In genomic region chr11:9568161-9568853, GRCh38 we compare ENCODE assay signal across 12 cellular contexts. TPM values are rescaled to one million over a fixed set of nuclear protein-coding genes. Genes with fewer than 3 reads are reported as not detected.
DNase-seq lines count a peak whose midpoint lies in the region; ATAC-seq and TF ChIP-seq lines count a peak whose summit lies in the region.
"Had no signal": no experiment of that assay in that cellular context is flagged by ENCODE, and none has a peak within 500 bp of the region (broad histone marks: within the 10 kb centered on the region; RNA-seq: fewer than 3 reads in every experiment).

No MANE protein-coding gene starts in this region.

- DNase-seq in right atrium auricular region (ENCODE audit: low spot score), result no peak
- DNase-seq in cardiac septum (ENCODE audit: low spot score), result no peak
- no peak for DNase-seq in neural crest cell (ENCODE audit: low read depth, low spot score)
- DNase-seq in stimulated activated naive CD8-positive, alpha-beta T cell treated with anti-CD3 and anti-CD28 coated beads, Interleukin-15, amount 100 ng/mL, for 72 hours, result no peak
- DNase-seq: BE2C; NCI-H1436; RPMI8226; stimulated activated CD8-positive, alpha-beta memory T cell treated with anti-CD3 and anti-CD28 coated beads, Interleukin-4, amount 100 ng/mL, for 48 hours had no signal

- H3K36me3 Mint-ChIP-seq in neural crest cell (ENCODE audit: low read depth), result no peaks in the 10 kb centered on the region

- H3K27ac ChIP-seq in right atrium auricular region, result peak overlapping the region; percentile 89 to 99

- H3K9me3 ChIP-seq in right atrium auricular region (no peaks in the 10 kb centered on the region), endocrine pancreas (ENCODE audit: control insufficient read depth, low read length) (no peaks in the 10 kb centered on the region)
- H3K9me3 ChIP-seq: BE2C had no signal

- intact Hi-C loops in cardiac septum (cut with DNase I), result no loop called here

- H3K36me3 ChIP-seq in right atrium auricular region, result no peaks in the 10 kb centered on the region
- H3K36me3 ChIP-seq in endocrine pancreas (ENCODE audit: control insufficient read depth, insufficient read depth, low read length), result no peaks in the 10 kb centered on the region
- H3K36me3 ChIP-seq: BE2C had no signal

- peak overlapping the region; percentile 91 for H3K27ac Mint-ChIP-seq in neural crest cell (ENCODE audit: unreplicated experiment)
- peak overlapping the region in 1 of 2 donors; percentile 64 for H3K27ac Mint-ChIP-seq in stimulated activated naive CD8-positive, alpha-beta T cell treated with anti-CD3 and anti-CD28 coated beads, Interleukin-15, amount 100 ng/mL, for 72 hours

- TF ChIP-seq CTCF in right atrium auricular region (IDR thresholded peaks at IDR 0.05) (no peak), neural crest cell (conservative IDR thresholded peaks at IDR 0.05) (no peak)

- no peaks in the 10 kb centered on the region for H3K9me3 Mint-ChIP-seq in neural crest cell
- H3K9me3 Mint-ChIP-seq in stimulated activated naive CD8-positive, alpha-beta T cell treated with anti-CD3 and anti-CD28 coated beads, Interleukin-15, amount 100 ng/mL, for 72 hours, result no peaks in the 10 kb centered on the region

- peaks cover 48% of the 10 kb centered on the region for H3K4me1 Mint-ChIP-seq in neural crest cell
- H3K4me1 Mint-ChIP-seq in stimulated activated naive CD8-positive, alpha-beta T cell treated with anti-CD3 and anti-CD28 coated beads, Interleukin-15, amount 100 ng/mL, for 72 hours, result peaks cover 31% of the 10 kb centered on the region

- no peak overlapping the region for H3K9ac ChIP-seq in endocrine pancreas (ENCODE audit: control insufficient read depth, insufficient read depth, low read length)

- ATAC-seq in GM19397 (IDR thresholded peaks at IDR 0.05; ENCODE audit: unreplicated experiment) (no peak), GM18519 (IDR thresholded peaks at IDR 0.05; ENCODE audit: low FRiP score, unreplicated experiment) (no peak), HG03196 (IDR thresholded peaks at IDR 0.05; ENCODE audit: unreplicated experiment) (no peak)
- no peak for ATAC-seq in stimulated activated naive CD8-positive, alpha-beta T cell treated with anti-CD3 and anti-CD28 coated beads, Interleukin-15, amount 100 ng/mL, for 72 hours

- H3K4me3 ChIP-seq in right atrium auricular region (no peak overlapping the region), endocrine pancreas (ENCODE audit: control insufficient read depth, insufficient read depth, low read length) (peak overlapping the region; percentile 46)

- no peaks in the 10 kb centered on the region for H3K27me3 Mint-ChIP-seq in neural crest cell (ENCODE audit: low read depth)
- peaks cover 39% of the 10 kb centered on the region for H3K27me3 Mint-ChIP-seq in stimulated activated naive CD8-positive, alpha-beta T cell treated with anti-CD3 and anti-CD28 coated beads, Interleukin-15, amount 100 ng/mL, for 72 hours

- H3K27me3 ChIP-seq in right atrium auricular region (no peaks in the 10 kb centered on the region), endocrine pancreas (ENCODE audit: control insufficient read depth, insufficient read depth, low read length) (no peaks in the 10 kb centered on the region)
- H3K27me3 ChIP-seq: BE2C had no signal

- peak overlapping the region; percentile 52 for H3K4me3 Mint-ChIP-seq in neural crest cell
- no peak overlapping the region for H3K4me3 Mint-ChIP-seq in stimulated activated naive CD8-positive, alpha-beta T cell treated with anti-CD3 and anti-CD28 coated beads, Interleukin-15, amount 100 ng/mL, for 72 hours

- H3K4me1 ChIP-seq in right atrium auricular region (peaks cover 0 to 58% of the 10 kb centered on the region in 2 donors), endocrine pancreas (ENCODE audit: control insufficient read depth, insufficient read depth, low read length) (peaks cover 29% of the 10 kb centered on the region)

RNA-seq across cellular contexts. Expression of gene WEE1, which starts 5.2 kb away (rescaled TPM):
- total RNA-seq in right atrium auricular region, result 100 to 1,000 TPM in 1 of 2 donors, 10 to 100 TPM in 1; 52.0 to 103 TPM
- 95.1 TPM for total RNA-seq in cardiac septum
- total RNA-seq in neural crest cell, result 66.6 and 71.8 TPM in 2 replicates
